ENCODE assay signal across 8 cellular contexts in the genomic region with DNA sequence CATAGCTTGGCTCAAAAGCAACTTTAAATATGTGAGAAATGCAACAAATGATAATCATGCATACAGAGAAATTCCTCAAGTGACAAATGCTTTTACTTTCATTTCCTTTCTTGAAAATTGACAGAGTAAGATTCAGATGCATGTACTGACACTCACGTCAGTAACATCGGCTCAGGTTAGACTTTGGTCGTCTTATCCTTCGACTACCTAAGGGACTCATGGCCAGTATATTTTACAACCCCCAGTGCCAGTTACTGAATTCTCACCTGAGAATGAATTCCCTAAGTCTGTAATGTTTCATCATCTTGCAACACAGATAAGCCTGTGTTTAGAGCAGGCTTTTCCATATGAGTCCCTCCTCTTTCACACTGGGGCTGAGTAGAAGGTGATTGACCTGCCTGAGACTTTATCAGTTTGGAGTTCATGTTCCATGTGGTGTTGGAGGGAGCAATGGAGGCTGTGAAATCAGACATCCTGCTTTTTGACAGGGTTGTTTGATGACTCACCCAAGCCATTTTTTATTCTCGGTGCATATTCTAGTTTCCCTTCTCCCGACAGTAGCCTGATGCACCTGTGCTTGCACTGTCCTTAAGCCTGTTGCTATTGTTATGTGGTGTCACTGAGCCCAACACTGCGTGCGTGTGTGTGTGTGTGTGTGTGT. TPM values are rescaled to one million over a fixed set of nuclear protein-coding genes. Genes with fewer than 3 reads are reported as not detected.
DNase-seq lines count a peak whose midpoint lies in the region; ATAC-seq and TF ChIP-seq lines count a peak whose summit lies in the region.

No MANE protein-coding gene starts in this region.

- H3K36me3 Mint-ChIP-seq in natural killer cell = no peaks in the 10 kb centered on the region

- H3K4me1 Mint-ChIP-seq in natural killer cell = peaks cover 19 to 23% of the 10 kb centered on the region in 2 donors

- POLR2A ChIA-PET in HEK293T (lab: Yijun Ruan, JAX) = no interaction called here

- H3K4me3 Mint-ChIP-seq in natural killer cell = peak overlapping the region; percentile 28

- peaks cover 0 to 5% of the 10 kb centered on the region in 2 donors for H3K9me3 Mint-ChIP-seq in natural killer cell

- peaks cover 0 to 6% of the 10 kb centered on the region in 2 donors for H3K27me3 Mint-ChIP-seq in natural killer cell (ENCODE audit: low read depth in 2 of 2)

- intact Hi-C loops in natural killer cell (cut with micrococcal nuclease) = no loop called here

- peak; percentile 10 for ATAC-seq in GM19468 (IDR thresholded peaks at IDR 0.05; ENCODE audit: extremely low read depth, unreplicated experiment)
- ATAC-seq in HG03571 (IDR thresholded peaks at IDR 0.05; ENCODE audit: unreplicated experiment) = peak; percentile 37
- ATAC-seq in natural killer cell = peak in 2 of 3 donors; percentile 37

- H3K27me3 ChIP-seq in GM06990 (replicated peaks; ENCODE audit: control insufficient read depth, insufficient read depth, low read length) = no peaks in the 10 kb centered on the region

- TF ChIP-seq CTCF in GM06990 (IDR thresholded peaks at IDR 0.05; ENCODE audit: insufficient read depth, low read length, poor library complexity, severe bottlenecking) (no peak), natural killer cell (IDR thresholded peaks at IDR 0.05) (no peak)

- peak; percentile 30 for DNase-seq in GM06990 (ENCODE audit: extremely low read depth, insufficient read length)
- DNase-seq in activated naive CD8-positive, alpha-beta T cell treated with anti-CD3 and anti-CD28 coated beads, Interleukin-2, amount 50 U/mL, for 16 hours (ENCODE audit: low read depth, low spot score) = peak; percentile 20
- no peak for DNase-seq in natural killer cell
- no peak for DNase-seq in HEK293T (ENCODE audit: extremely low spot score)
- DNase-seq in nucleus accumbens (lab: John Stamatoyannopoulos, UW) = no peak
- no peak for DNase-seq in iPS-NIHi11 (ENCODE audit: low spot score)

- H3K4me3 ChIP-seq in GM06990 (replicated peaks; ENCODE audit: low read depth, low read length) = peak overlapping the region; percentile 32

- H3K36me3 ChIP-seq in GM06990 (ENCODE audit: control insufficient read depth, insufficient read depth, low read length) = no peaks in the 10 kb centered on the region

- peak overlapping the region in 1 of 2 donors; percentile 36 for H3K27ac Mint-ChIP-seq in natural killer cell

- CTCF ChIA-PET in HEK293T (lab: Yijun Ruan, JAX) = no interaction called here

TF ChIP-seq in HEK293T, 16 proteins besides CTCF, POLR2A, EP300 and RAD21:
- TF ChIP-seq FOXM1 (IDR thresholded peaks at IDR 0.05; ENCODE audit: borderline replicate concordance) (no peak), CTBP1 (IDR thresholded peaks at IDR 0.05; ENCODE audit: borderline replicate concordance) (no peak), BHLHE40 (IDR thresholded peaks at IDR 0.05; ENCODE audit: borderline replicate concordance) (no peak), ARNT (IDR thresholded peaks at IDR 0.05) (no peak), HDGF (IDR thresholded peaks at IDR 0.05; ENCODE audit: borderline replicate concordance) (no peak), SP1 (IDR thresholded peaks at IDR 0.05) (no peak), LEF1 (IDR thresholded peaks at IDR 0.05; ENCODE audit: borderline replicate concordance) (no peak), FOXA1 (IDR thresholded peaks at IDR 0.05) (no peak), TARDBP (IDR thresholded peaks at IDR 0.05) (no peak), PKNOX1 (IDR thresholded peaks at IDR 0.05) (no peak), SUZ12 (IDR thresholded peaks at IDR 0.05) (no peak), L3MBTL2 (conservative IDR thresholded peaks at IDR 0.05) (no peak), NFRKB (IDR thresholded peaks at IDR 0.05) (no peak), ZNF384 (IDR thresholded peaks at IDR 0.05) (no peak), FOXK2 (IDR thresholded peaks at IDR 0.05) (no peak), ELF4 (IDR thresholded peaks at IDR 0.05) (no peak)

RNA-seq across cellular contexts. Expression of gene ATP8B1, which starts 30.5 kb away (rescaled TPM):
- not detected for total RNA-seq in natural killer cell

Comparison
In these comparisons a context has a peak if more than half of its experiments do, and no peak if none do; other contexts are left out.
1. DNase-seq: peak in GM06990 (single experiment) and activated naive CD8-positive, alpha-beta T cell treated with anti-CD3 and anti-CD28 coated beads, Interleukin-2, amount 50 U/mL, for 16 hours (single experiment); none in natural killer cell (single experiment), HEK293T (single experiment), nucleus accumbens (0 of 56) and iPS-NIHi11 (single experiment).
2. Peak in every context shown above with its lines, with median percentiles within 50 percentile points of each other: ATAC-seq.